In the genomic region with DNA sequence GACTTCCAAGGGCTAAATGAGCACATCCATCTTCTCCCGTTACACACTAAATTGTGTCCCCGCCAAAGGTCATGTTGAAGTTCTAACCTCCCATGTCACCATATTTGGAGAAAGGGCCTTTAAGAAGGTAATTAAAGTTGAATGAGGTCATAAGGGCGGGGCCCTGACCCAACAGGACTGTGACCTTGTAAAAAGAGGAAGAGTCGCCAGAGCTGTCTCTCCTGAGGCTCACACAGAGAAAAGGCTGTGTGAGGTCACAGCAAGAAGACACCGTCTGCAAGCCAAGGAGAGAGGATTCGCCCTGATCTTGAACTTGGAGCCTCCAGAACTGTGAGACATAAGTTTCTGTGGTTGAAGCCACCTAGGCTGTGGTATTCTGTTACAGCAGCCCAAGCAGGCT, we compare ENCODE assay signal across 1 cellular context.
TF ChIP-seq lines count a peak whose summit lies in the region.

No MANE protein-coding gene starts in this region.

TF ChIP-seq in GM12878, 131 proteins besides CTCF, POLR2A, EP300 and RAD21 (continued from another document):
- TF ChIP-seq, protein P1, sequence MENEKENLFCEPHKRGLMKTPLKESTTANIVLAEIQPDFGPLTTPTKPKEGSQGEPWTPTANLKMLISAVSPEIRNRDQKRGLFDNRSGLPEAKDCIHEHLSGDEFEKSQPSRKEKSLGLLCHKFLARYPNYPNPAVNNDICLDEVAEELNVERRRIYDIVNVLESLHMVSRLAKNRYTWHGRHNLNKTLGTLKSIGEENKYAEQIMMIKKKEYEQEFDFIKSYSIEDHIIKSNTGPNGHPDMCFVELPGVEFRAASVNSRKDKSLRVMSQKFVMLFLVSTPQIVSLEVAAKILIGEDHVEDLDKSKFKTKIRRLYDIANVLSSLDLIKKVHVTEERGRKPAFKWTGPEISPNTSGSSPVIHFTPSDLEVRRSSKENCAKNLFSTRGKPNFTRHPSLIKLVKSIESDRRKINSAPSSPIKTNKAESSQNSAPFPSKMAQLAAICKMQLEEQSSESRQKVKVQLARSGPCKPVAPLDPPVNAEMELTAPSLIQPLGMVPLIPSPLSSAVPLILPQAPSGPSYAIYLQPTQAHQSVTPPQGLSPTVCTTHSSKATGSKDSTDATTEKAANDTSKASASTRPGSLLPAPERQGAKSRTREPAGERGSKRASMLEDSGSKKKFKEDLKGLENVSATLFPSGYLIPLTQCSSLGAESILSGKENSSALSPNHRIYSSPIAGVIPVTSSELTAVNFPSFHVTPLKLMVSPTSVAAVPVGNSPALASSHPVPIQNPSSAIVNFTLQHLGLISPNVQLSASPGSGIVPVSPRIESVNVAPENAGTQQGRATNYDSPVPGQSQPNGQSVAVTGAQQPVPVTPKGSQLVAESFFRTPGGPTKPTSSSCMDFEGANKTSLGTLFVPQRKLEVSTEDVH (IDR thresholded peaks at IDR 0.05; ENCODE audit: low read depth, partially characterized antibody), result no peak
- TF ChIP-seq RUNX3 (IDR thresholded peaks at IDR 0.05; ENCODE audit: low read length), result 0 out of 2 replicates have a peak, but pooled peaks have one; percentile 19
- peak; percentile 47; the same call in 1 of the 2 replicates for TF ChIP-seq ATF7 (IDR thresholded peaks at IDR 0.05; ENCODE audit: low read depth)
- TF ChIP-seq, protein P2, sequence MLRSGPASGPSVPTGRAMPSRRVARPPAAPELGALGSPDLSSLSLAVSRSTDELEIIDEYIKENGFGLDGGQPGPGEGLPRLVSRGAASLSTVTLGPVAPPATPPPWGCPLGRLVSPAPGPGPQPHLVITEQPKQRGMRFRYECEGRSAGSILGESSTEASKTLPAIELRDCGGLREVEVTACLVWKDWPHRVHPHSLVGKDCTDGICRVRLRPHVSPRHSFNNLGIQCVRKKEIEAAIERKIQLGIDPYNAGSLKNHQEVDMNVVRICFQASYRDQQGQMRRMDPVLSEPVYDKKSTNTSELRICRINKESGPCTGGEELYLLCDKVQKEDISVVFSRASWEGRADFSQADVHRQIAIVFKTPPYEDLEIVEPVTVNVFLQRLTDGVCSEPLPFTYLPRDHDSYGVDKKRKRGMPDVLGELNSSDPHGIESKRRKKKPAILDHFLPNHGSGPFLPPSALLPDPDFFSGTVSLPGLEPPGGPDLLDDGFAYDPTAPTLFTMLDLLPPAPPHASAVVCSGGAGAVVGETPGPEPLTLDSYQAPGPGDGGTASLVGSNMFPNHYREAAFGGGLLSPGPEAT (IDR thresholded peaks at IDR 0.05; ENCODE audit: low read depth), result no peak
- TF ChIP-seq CBX3 (IDR thresholded peaks at IDR 0.05; ENCODE audit: borderline replicate concordance, low read depth), result no peak
- TF ChIP-seq SPI1 (IDR thresholded peaks at IDR 0.05; ENCODE audit: borderline replicate concordance, insufficient read depth, low read depth, low read length), result peak; percentile 65; the same call in 1 of the 2 replicates
- no peak for TF ChIP-seq PML (IDR thresholded peaks at IDR 0.05; ENCODE audit: low read length)
- no peak for TF ChIP-seq SUZ12 (IDR thresholded peaks at IDR 0.05; ENCODE audit: unreplicated experiment)
- no peak for TF ChIP-seq SMC3 (IDR thresholded peaks at IDR 0.05; ENCODE audit: borderline replicate concordance, low read length)
- TF ChIP-seq CREB1 (IDR thresholded peaks at IDR 0.05; ENCODE audit: low read depth), result peak; percentile 56; the same call in 1 of the 2 replicates
- TF ChIP-seq YY1 (IDR thresholded peaks at IDR 0.05; ENCODE audit: low read depth, low read length), result no peak
